Comparison of ENCODE assay signal across 13 cellular contexts in genomic region chr3:45560270-45561020, GRCh38. TPM values are rescaled to one million over a fixed set of nuclear protein-coding genes. Genes with fewer than 3 reads are reported as not detected.
DNase-seq lines count a peak whose midpoint lies in the region; ATAC-seq, FAIRE-seq and TF ChIP-seq lines count a peak whose summit lies in the region.
"Had no signal": no experiment of that assay in that cellular context is flagged by ENCODE, and none has a peak within 500 bp of the region (broad histone marks: within the 10 kb centered on the region; RNA-seq: fewer than 3 reads in every experiment).

No MANE protein-coding gene starts in this region.

- no peaks in the 10 kb centered on the region for H3K9me3 Mint-ChIP-seq in stimulated activated naive CD8-positive, alpha-beta T cell treated with anti-CD3 and anti-CD28 coated beads, Interleukin-15, amount 100 ng/mL, for 72 hours
- H3K9me3 Mint-ChIP-seq in activated CD4-positive, alpha-beta memory T cell treated with anti-CD3 and anti-CD28 coated beads for 36 hours, result peaks cover 6% of the 10 kb centered on the region

- H3K36me3 Mint-ChIP-seq in activated CD4-positive, alpha-beta memory T cell treated with anti-CD3 and anti-CD28 coated beads for 36 hours, result no peaks in the 10 kb centered on the region

- H4K20me1 ChIP-seq in endothelial cell of umbilical vein (replicated peaks; ENCODE audit: control insufficient read depth, extremely low read depth, insufficient read depth, low read length), result no peaks in the 10 kb centered on the region

- peak; percentile 67 for DNase-seq in MV-4-11 (lab: John Stamatoyannopoulos, UW)
- DNase-seq in endothelial cell of umbilical vein (ENCODE audit: low read depth, low spot score), result peak; percentile 51
- DNase-seq in lower lobe of right lung, result no peak
- DNase-seq in stimulated activated naive CD8-positive, alpha-beta T cell treated with anti-CD3 and anti-CD28 coated beads, Interleukin-15, amount 100 ng/mL, for 72 hours, result no peak
- DNase-seq in activated CD4-positive, alpha-beta memory T cell treated with anti-CD3 and anti-CD28 coated beads for 36 hours, result no peak
- no peak for DNase-seq in NCI-H1105 (lab: John Stamatoyannopoulos, UW)
- DNase-seq in OCI-M2 (lab: John Stamatoyannopoulos, UW; ENCODE audit: unreplicated experiment), result no peak
- DNase-seq: DMS79 treated with DMSO at 0.1 percent for 48 hours; effector CD8-positive, alpha-beta T cell; MM.1S; naive thymus-derived CD4-positive, alpha-beta T cell had no signal

- peak; percentile 75 to 84 for ATAC-seq in lower lobe of right lung
- no peak for ATAC-seq in stimulated activated naive CD8-positive, alpha-beta T cell treated with anti-CD3 and anti-CD28 coated beads, Interleukin-15, amount 100 ng/mL, for 72 hours
- no peak for ATAC-seq in GM19452 (IDR thresholded peaks at IDR 0.05; ENCODE audit: unreplicated experiment)
- ATAC-seq: naive thymus-derived CD4-positive, alpha-beta T cell had no signal

- H2AFZ ChIP-seq in endothelial cell of umbilical vein (ENCODE audit: low read depth, low read length), result no peak overlapping the region

- H3K9me3 ChIP-seq in endothelial cell of umbilical vein (replicated peaks; ENCODE audit: control insufficient read depth, insufficient read depth, low read length) (no peaks in the 10 kb centered on the region), lower lobe of right lung (no peaks in the 10 kb centered on the region)

- no peak overlapping the region for H3K9ac ChIP-seq in endothelial cell of umbilical vein (replicated peaks; ENCODE audit: extremely low read depth, insufficient read depth, low read length)

- FAIRE-seq in endothelial cell of umbilical vein (lab: Jason Lieb, UNC), result peak; percentile 58

- TF ChIP-seq CTCF in endothelial cell of umbilical vein (IDR thresholded peaks at IDR 0.05; ENCODE audit: extremely low read depth in 1 of 2, insufficient read depth in 1 of 2, low read depth in 1 of 2, low read length in 2 of 2) (no peak), lower lobe of right lung (IDR thresholded peaks at IDR 0.05) (no peak)

- H3K4me3 ChIP-seq in endothelial cell of umbilical vein (replicated peaks in 1 of 3; ENCODE audit: insufficient read depth in 1 of 3, low read depth in 1 of 3, low read length in 3 of 3) (no peak overlapping the region), lower lobe of right lung (no peak overlapping the region)

- no peak overlapping the region for H3K4me3 Mint-ChIP-seq in stimulated activated naive CD8-positive, alpha-beta T cell treated with anti-CD3 and anti-CD28 coated beads, Interleukin-15, amount 100 ng/mL, for 72 hours
- no peak overlapping the region for H3K4me3 Mint-ChIP-seq in activated CD4-positive, alpha-beta memory T cell treated with anti-CD3 and anti-CD28 coated beads for 36 hours
- H3K4me3 Mint-ChIP-seq: naive thymus-derived CD4-positive, alpha-beta T cell had no signal

- peaks cover 18% of the 10 kb centered on the region for H3K4me1 Mint-ChIP-seq in stimulated activated naive CD8-positive, alpha-beta T cell treated with anti-CD3 and anti-CD28 coated beads, Interleukin-15, amount 100 ng/mL, for 72 hours
- no peaks in the 10 kb centered on the region for H3K4me1 Mint-ChIP-seq in activated CD4-positive, alpha-beta memory T cell treated with anti-CD3 and anti-CD28 coated beads for 36 hours (ENCODE audit: low read depth)

- POLR2A ChIA-PET in endothelial cell of umbilical vein (lab: Charles Lee), result no interaction called here
- POLR2A ChIA-PET in activated CD4-positive, alpha-beta memory T cell treated with anti-CD3 and anti-CD28 coated beads for 36 hours (lab: Charles Lee), result no interaction called here

- no peaks in the 10 kb centered on the region for H3K4me1 ChIP-seq in endothelial cell of umbilical vein (ENCODE audit: control insufficient read depth, extremely low read depth, insufficient read depth, low read length)
- peaks cover 18% of the 10 kb centered on the region for H3K4me1 ChIP-seq in lower lobe of right lung

- H3K27ac ChIP-seq in endothelial cell of umbilical vein (ENCODE audit: insufficient read depth, low read depth, low read length) (no peak overlapping the region), lower lobe of right lung (peak overlapping the region; percentile 77)
- H3K27ac ChIP-seq: RWPE1 had no signal

- H3K36me3 ChIP-seq in endothelial cell of umbilical vein (ENCODE audit: control insufficient read depth in 2 of 2, extremely low read depth in 1 of 2, insufficient read depth in 2 of 2, low read length in 2 of 2) (no peaks in the 10 kb centered on the region), lower lobe of right lung (no peaks in the 10 kb centered on the region)

- intact Hi-C loops in endothelial cell of umbilical vein (cut with micrococcal nuclease), result no loop called here
- intact Hi-C loops in lower lobe of right lung (cut with DNase I), result no loop called here
- intact Hi-C loops in activated CD4-positive, alpha-beta memory T cell treated with anti-CD3 and anti-CD28 coated beads for 36 hours (cut with micrococcal nuclease), result no loop called here

- peak overlapping the region; percentile 9 to 83 for H3K27ac Mint-ChIP-seq in stimulated activated naive CD8-positive, alpha-beta T cell treated with anti-CD3 and anti-CD28 coated beads, Interleukin-15, amount 100 ng/mL, for 72 hours
- no peak overlapping the region for H3K27ac Mint-ChIP-seq in activated CD4-positive, alpha-beta memory T cell treated with anti-CD3 and anti-CD28 coated beads for 36 hours
- H3K27ac Mint-ChIP-seq: naive thymus-derived CD4-positive, alpha-beta T cell had no signal

- CTCF ChIA-PET in endothelial cell of umbilical vein (lab: Charles Lee), result interaction anchor here (0.7 to 2.2 kb wide), 6 partner anchors 8 to 99 kb away, joined by 3 to 9 read pairs (median 4); no protein-coding TSS in a partner anchor
- CTCF ChIA-PET in activated CD4-positive, alpha-beta memory T cell treated with anti-CD3 and anti-CD28 coated beads for 36 hours (lab: Charles Lee), result interaction anchor here (0.7 to 2.2 kb wide), 2 partner anchors 15 to 100 kb away, joined by 3 to 6 read pairs; no protein-coding TSS in a partner anchor

- no peaks in the 10 kb centered on the region for H3K79me2 ChIP-seq in endothelial cell of umbilical vein (ENCODE audit: control insufficient read depth, insufficient read depth, low read length)

- TF ChIP-seq POLR2A in endothelial cell of umbilical vein (IDR thresholded peaks at IDR 0.05; ENCODE audit: low read depth, low read length), result no peak

- H3K27me3 ChIP-seq in endothelial cell of umbilical vein (ENCODE audit: control insufficient read depth in 2 of 2, insufficient read depth in 2 of 2, low read length in 2 of 2) (no peaks in the 10 kb centered on the region), lower lobe of right lung (ENCODE audit: low read depth) (no peaks in the 10 kb centered on the region)

- H3K9me1 ChIP-seq in endothelial cell of umbilical vein (replicated peaks; ENCODE audit: control insufficient read depth, extremely low read depth, insufficient read depth, low read length), result no peaks in the 10 kb centered on the region

- no peak overlapping the region for H3K4me2 ChIP-seq in endothelial cell of umbilical vein (ENCODE audit: insufficient read depth, low read length)

- dilution Hi-C loops in endothelial cell of umbilical vein (cut with MboI; ENCODE audit: extremely low pct_ligation_motif_present, low sequenced_read_pairs), result no loop called here

- no TSS peak for BruUV-seq in endothelial cell of umbilical vein (replicated peaks; lab: Mats Ljungman, UMichigan)

- H3K27me3 Mint-ChIP-seq in stimulated activated naive CD8-positive, alpha-beta T cell treated with anti-CD3 and anti-CD28 coated beads, Interleukin-15, amount 100 ng/mL, for 72 hours, result no peaks in the 10 kb centered on the region
- H3K27me3 Mint-ChIP-seq in activated CD4-positive, alpha-beta memory T cell treated with anti-CD3 and anti-CD28 coated beads for 36 hours, result no peaks in the 10 kb centered on the region
- H3K27me3 Mint-ChIP-seq: naive thymus-derived CD4-positive, alpha-beta T cell had no signal

TF ChIP-seq in endothelial cell of umbilical vein, 7 proteins besides CTCF, POLR2A, EP300 and RAD21:
- TF ChIP-seq FOS (IDR thresholded peaks at IDR 0.05; ENCODE audit: borderline replicate concordance, insufficient read depth, low read length), result no peak
- TF ChIP-seq GATA2 (IDR thresholded peaks at IDR 0.05; ENCODE audit: insufficient read depth, insufficient read length, low read depth, low read length), result no peak
- TF ChIP-seq JUN (IDR thresholded peaks at IDR 0.05; ENCODE audit: borderline replicate concordance, insufficient read depth, insufficient read length, low read depth), result no peak
- TF ChIP-seq EZH2 (IDR thresholded peaks at IDR 0.05; ENCODE audit: borderline replicate concordance, low read depth, low read length, severe bottlenecking), result no peak
- TF ChIP-seq MAX (IDR thresholded peaks at IDR 0.05; ENCODE audit: insufficient read depth, insufficient read length), result no peak
- TF ChIP-seq MYC (IDR thresholded peaks at IDR 0.05; ENCODE audit: low read depth, low read length), result no peak
- no peak for TF ChIP-seq POLR2AphosphoS5 (IDR thresholded peaks at IDR 0.05; ENCODE audit: insufficient read depth, low read depth, low read length)

RNA-seq across cellular contexts. Expression of gene LIMD1, which starts 34.1 kb away (rescaled TPM):
- 33.3 and 39.5 TPM in 2 replicates for total RNA-seq in endothelial cell of umbilical vein
- polyA plus RNA-seq in endothelial cell of umbilical vein, result 11.9 and 12.6 TPM in 2 replicates
- polyA plus RNA-seq in endothelial cell of umbilical vein (2011; cell fraction: cytosol; rRNA removed), result 8.9 and 9.8 TPM in 2 replicates
- polyA plus RNA-seq in endothelial cell of umbilical vein (2011; cell fraction: nucleus; rRNA removed), result 35.5 and 37.7 TPM in 2 replicates
- 15.2 and 19.2 TPM in 2 replicates for polyA plus RNA-seq in endothelial cell of umbilical vein (2012)
- polyA minus RNA-seq in endothelial cell of umbilical vein, result 46.6 and 57.5 TPM in 2 replicates
- polyA minus RNA-seq in endothelial cell of umbilical vein (2011; cell fraction: cytosol; rRNA and poly(A)+ RNA removed), result 14.3 TPM
- polyA minus RNA-seq in endothelial cell of umbilical vein (2011; cell fraction: nucleus; rRNA and poly(A)+ RNA removed), result 35.4 and 38.2 TPM in 2 replicates
- 80.6 TPM for total RNA-seq in lower lobe of right lung
- 10 to 100 TPM; 20.4 to 20.7 TPM for total RNA-seq in activated CD4-positive, alpha-beta memory T cell treated with anti-CD3 and anti-CD28 coated beads for 36 hours

Comparison
In these comparisons a context has a peak if more than half of its experiments do, and no peak if none do; other contexts are left out.
1. DNase-seq: peak in MV-4-11 (single experiment) and endothelial cell of umbilical vein (single experiment); none in lower lobe of right lung (single experiment), stimulated activated naive CD8-positive, alpha-beta T cell treated with anti-CD3 and anti-CD28 coated beads, Interleukin-15, amount 100 ng/mL, for 72 hours (0 of 2), activated CD4-positive, alpha-beta memory T cell treated with anti-CD3 and anti-CD28 coated beads for 36 hours (single experiment), NCI-H1105 (single experiment) and OCI-M2 (single experiment).
2. ATAC-seq: peak in lower lobe of right lung (2 of 2); none in stimulated activated naive CD8-positive, alpha-beta T cell treated with anti-CD3 and anti-CD28 coated beads, Interleukin-15, amount 100 ng/mL, for 72 hours (single experiment) and GM19452 (single experiment).